In genomic region chr3:66039590-66039887, GRCh38 we compare ENCODE assay signal across 8 cellular contexts. TPM values are rescaled to one million over a fixed set of nuclear protein-coding genes. Genes with fewer than 3 reads are reported as not detected.
DNase-seq lines count a peak whose midpoint lies in the region; ATAC-seq, FAIRE-seq and TF ChIP-seq lines count a peak whose summit lies in the region.

No MANE protein-coding gene starts in this region.

- H3K4me1 ChIP-seq in K562 (replicated peaks in 1 of 2; ENCODE audit: control insufficient read depth in 2 of 2, insufficient read depth in 2 of 2, low read length in 2 of 2): peaks cover 0 to 25% of the 10 kb centered on the region in 2 experiments; a peak in 2 of 5 replicates

- no peak overlapping the region for H3K27ac Mint-ChIP-seq in activated CD4-positive, alpha-beta T cell treated with anti-CD3 and anti-CD28 coated beads, Interleukin-2, amount 10 ng/mL, durations not matched to agents 24 days and 14 days
- H3K27ac Mint-ChIP-seq in stimulated activated memory B cell treated with anti-CD40 and anti-IgM and Interleukin-4, amounts not matched to agents 10 μg/mL and 1 μg/mL and 100 μg/mL, for 72 hours: no peak overlapping the region
- H3K27ac Mint-ChIP-seq in immature natural killer cell: no peak overlapping the region

- no peaks in the 10 kb centered on the region for H3K36me3 ChIP-seq in K562 (ENCODE audit: control insufficient read depth, insufficient read depth, low read length)

- H3K36me3 Mint-ChIP-seq in activated CD4-positive, alpha-beta T cell treated with anti-CD3 and anti-CD28 coated beads, Interleukin-2, amount 10 ng/mL, durations not matched to agents 24 days and 14 days (ENCODE audit: low read depth): peaks cover 2% of the 10 kb centered on the region
- H3K36me3 Mint-ChIP-seq in stimulated activated memory B cell treated with anti-CD40 and anti-IgM and Interleukin-4, amounts not matched to agents 10 μg/mL and 1 μg/mL and 100 μg/mL, for 72 hours: no peaks in the 10 kb centered on the region
- no peaks in the 10 kb centered on the region for H3K36me3 Mint-ChIP-seq in immature natural killer cell

- CTCF ChIA-PET in K562 (lab: Yijun Ruan, JAX; ENCODE audit: low intra/inter-chr PET ratio): no interaction called here

- intact Hi-C loops in activated CD4-positive, alpha-beta T cell treated with anti-CD3 and anti-CD28 coated beads, Interleukin-2, amount 10 ng/mL, durations not matched to agents 24 days and 14 days (cut with micrococcal nuclease): loop anchor here (10.0 kb wide), 1 partner anchor 265 kb away; no protein-coding TSS in a partner anchor
- intact Hi-C loops in K562 (cut with micrococcal nuclease): no loop called here

- in situ Hi-C loops in K562 (cut with MboI): no loop called here

- H3K27me3 ChIP-seq in K562 (ENCODE audit: control insufficient read depth in 2 of 2, insufficient read depth in 2 of 2, low read length in 2 of 2): peaks cover 2 to 30% of the 10 kb centered on the region in 2 experiments; a peak in 3 of 5 replicates

- no peak overlapping the region for H3K4me2 ChIP-seq in K562 (ENCODE audit: insufficient read depth, low read length)

- H3K9me3 Mint-ChIP-seq in activated CD4-positive, alpha-beta T cell treated with anti-CD3 and anti-CD28 coated beads, Interleukin-2, amount 10 ng/mL, durations not matched to agents 24 days and 14 days: no peaks in the 10 kb centered on the region
- no peaks in the 10 kb centered on the region for H3K9me3 Mint-ChIP-seq in stimulated activated memory B cell treated with anti-CD40 and anti-IgM and Interleukin-4, amounts not matched to agents 10 μg/mL and 1 μg/mL and 100 μg/mL, for 72 hours
- H3K9me3 Mint-ChIP-seq in immature natural killer cell: no peaks in the 10 kb centered on the region

- H3K4me3 Mint-ChIP-seq in activated CD4-positive, alpha-beta T cell treated with anti-CD3 and anti-CD28 coated beads, Interleukin-2, amount 10 ng/mL, durations not matched to agents 24 days and 14 days: peak overlapping the region; percentile 68
- H3K4me3 Mint-ChIP-seq in stimulated activated memory B cell treated with anti-CD40 and anti-IgM and Interleukin-4, amounts not matched to agents 10 μg/mL and 1 μg/mL and 100 μg/mL, for 72 hours: peak overlapping the region; percentile 39
- no peak overlapping the region for H3K4me3 Mint-ChIP-seq in immature natural killer cell

- no peak for TF ChIP-seq EP300 in K562 (IDR thresholded peaks at IDR 0.05; ENCODE audit: low read length)

- WGBS in K562 (ENCODE audit: insufficient coverage, low coverage, missing lambda C conversion rate): 2% methylated on average over 8 of the region's 20 CpGs

- BruUV-seq in K562 (replicated peaks; lab: Mats Ljungman, UMichigan): no TSS peak

- DNase-seq in activated CD4-positive, alpha-beta T cell treated with anti-CD3 and anti-CD28 coated beads, Interleukin-2, amount 10 ng/mL, durations not matched to agents 24 days and 14 days: no peak
- no peak for DNase-seq in activated CD4-positive, alpha-beta T cell treated with anti-CD3 and anti-CD28 coated beads, Interleukin-2, amount 50 U/mL, for 4 hours
- DNase-seq in K562 (ENCODE audit: extremely low read depth in 1 of 4, low spot score in 3 of 4) (peak; percentile 5 to 18 (median 16)), iPS-NIHi11 (ENCODE audit: low spot score) (peak; percentile 71), immature natural killer cell (no peak), ureter (ENCODE audit: low spot score) (no peak)
- no peak for DNase-seq in central memory CD4-positive, alpha-beta T cell

- H3K4me3 ChIP-seq in K562: no peak overlapping the region

- 0 out of 3 replicates have a peak, but pooled peaks have one; percentile 10 for ATAC-seq in K562
- no peak for ATAC-seq in stimulated activated memory B cell treated with anti-CD40 and anti-IgM and Interleukin-4, amounts not matched to agents 10 μg/mL and 1 μg/mL and 100 μg/mL, for 72 hours

- no peak for FAIRE-seq in K562 (lab: Jason Lieb, UNC)

- no peaks in the 10 kb centered on the region for H4K20me1 ChIP-seq in K562 (replicated peaks; ENCODE audit: control insufficient read depth, insufficient read depth, low read length)

- no peaks in the 10 kb centered on the region for H3K9me3 ChIP-seq in K562 (replicated peaks; ENCODE audit: control insufficient read depth, insufficient read depth, low read depth, low read length)

- peaks cover 9% of the 10 kb centered on the region for H3K4me1 Mint-ChIP-seq in activated CD4-positive, alpha-beta T cell treated with anti-CD3 and anti-CD28 coated beads, Interleukin-2, amount 10 ng/mL, durations not matched to agents 24 days and 14 days
- peaks cover 22% of the 10 kb centered on the region for H3K4me1 Mint-ChIP-seq in stimulated activated memory B cell treated with anti-CD40 and anti-IgM and Interleukin-4, amounts not matched to agents 10 μg/mL and 1 μg/mL and 100 μg/mL, for 72 hours
- H3K4me1 Mint-ChIP-seq in immature natural killer cell: peaks cover 0 to 1% of the 10 kb centered on the region in 2 donors

- no peaks in the 10 kb centered on the region for H3K79me2 ChIP-seq in K562 (ENCODE audit: control insufficient read depth, insufficient read depth, low read length)

- no peak overlapping the region for H3K9ac ChIP-seq in K562 (ENCODE audit: insufficient read depth in 1 of 2, low read depth in 2 of 2, low read length in 2 of 2)

- no peak for TF ChIP-seq CTCF in K562 (IDR thresholded peaks at IDR 0.05 in 2 of 3, conservative IDR thresholded peaks at IDR 0.05 in 1 of 3; ENCODE audit: insufficient read depth in 2 of 3, low read depth in 1 of 3, low read length in 3 of 3)

- 0 out of 2 replicates have a peak overlapping the region, but pooled peaks have one; percentile 66 for H2AFZ ChIP-seq in K562 (ENCODE audit: low read depth, low read length)

- peaks cover 63% of the 10 kb centered on the region for H3K27me3 Mint-ChIP-seq in activated CD4-positive, alpha-beta T cell treated with anti-CD3 and anti-CD28 coated beads, Interleukin-2, amount 10 ng/mL, durations not matched to agents 24 days and 14 days
- H3K27me3 Mint-ChIP-seq in stimulated activated memory B cell treated with anti-CD40 and anti-IgM and Interleukin-4, amounts not matched to agents 10 μg/mL and 1 μg/mL and 100 μg/mL, for 72 hours: peaks cover 63% of the 10 kb centered on the region
- H3K27me3 Mint-ChIP-seq in immature natural killer cell (ENCODE audit: low read depth in 3 of 3): peaks cover 20 to 30% (median 21%) of the 10 kb centered on the region in 3 donors

- POLR2A ChIA-PET in K562 (lab: Yijun Ruan, JAX): no interaction called here

- no peak for TF ChIP-seq RAD21 in K562 (CRISPR knock-in tag; conservative IDR thresholded peaks at IDR 0.05 in 1 of 2, IDR thresholded peaks at IDR 0.05 in 1 of 2)

- H3K9me1 ChIP-seq in K562 (ENCODE audit: control insufficient read depth, insufficient read depth, low read length): no peaks in the 10 kb centered on the region

- H3K27ac ChIP-seq in K562 (ENCODE audit: extremely low read depth, low read depth, low read length): no peak overlapping the region

- TF ChIP-seq POLR2A in K562 (conservative IDR thresholded peaks at IDR 0.05): no peak

TF ChIP-seq in K562, 482 proteins besides CTCF, POLR2A, EP300 and RAD21:
- peak; percentile 38; the same call in 1 of the 2 replicates for TF ChIP-seq EGR1 (conservative IDR thresholded peaks at IDR 0.05)
- no peak for TF ChIP-seq FOS (IDR thresholded peaks at IDR 0.05; ENCODE audit: extremely low read depth, insufficient read length)

RNA-seq across cellular contexts. Expression of gene MAGI1, which starts 0.8 kb away (rescaled TPM):
- total RNA-seq in activated CD4-positive, alpha-beta T cell treated with anti-CD3 and anti-CD28 coated beads, Interleukin-2, amount 10 ng/mL, durations not matched to agents 24 days and 14 days: 2.0 and 2.2 TPM in 2 replicates
- total RNA-seq in K562 (2011; cell fraction: chromatin; rRNA removed; ENCODE audit: low replicate concordance): 118 and 129 TPM in 2 replicates
- 29.7 and 44.5 TPM in 2 replicates for total RNA-seq in K562 (2011; cell fraction: nucleolus; rRNA removed)
- 46.4 and 50.0 TPM in 2 replicates for total RNA-seq in K562 (2011; cell fraction: nucleoplasm; rRNA removed)
- 42.5 and 42.9 TPM in 2 replicates for total RNA-seq in K562 (2014; rRNA removed)
- 50.0 and 50.9 TPM in 2 replicates for total RNA-seq in K562 (2014; rRNA removed; fragmentation: Illumina TruSeq; extraction: Trizol)
- total RNA-seq in K562 (2015; rRNA removed; fragmentation: Illumina TruSeq; extraction: Trizol): 56.7 and 59.4 TPM in 2 replicates
- 45.7 and 46.3 TPM in 2 replicates for total RNA-seq in K562 (2021)
- polyA plus RNA-seq in K562 (2011; rRNA removed): 14.2 and 30.7 TPM in 2 replicates
- polyA plus RNA-seq in K562 (2011; cell fraction: cytosol; rRNA removed): 7.0 and 13.7 TPM in 2 replicates
- 18.0 and 30.3 TPM in 2 replicates for polyA plus RNA-seq in K562 (2011; cell fraction: nucleus; rRNA removed)
- 20.9 and 48.2 TPM in 2 replicates for polyA plus RNA-seq in K562 (2012)
- polyA plus RNA-seq in K562 (2014; fragmentation: Illumina TruSeq; extraction: Trizol): 48.3 and 57.4 TPM in 2 replicates
- 10 to 100 TPM in 1 of 2 experiments, 1 to 10 TPM in 1; 7.8 to 16.2 TPM for polyA plus RNA-seq in K562 (2014; fragmentation: Nextera tagmentation; extraction: Ambion mirVana)
- polyA plus RNA-seq in K562 (2014; rRNA removed): 43.2 and 44.2 TPM in 2 replicates
- 51.0 and 87.9 TPM in 2 replicates for polyA minus RNA-seq in K562 (2011; rRNA and poly(A)+ RNA removed)
- polyA minus RNA-seq in K562 (2011; cell fraction: cytosol; rRNA and poly(A)+ RNA removed): 8.2 and 16.8 TPM in 2 replicates
- polyA minus RNA-seq in K562 (2011; cell fraction: nucleus; rRNA and poly(A)+ RNA removed): 32.5 and 41.9 TPM in 2 replicates
- polyA plus RNA-seq in immature natural killer cell: not detected
- total RNA-seq in ureter: 45.5 TPM

Comparison
In these comparisons a context has a peak if more than half of its experiments do, and no peak if none do; other contexts are left out.
1. DNase-seq: peak in K562 (4 of 4) and iPS-NIHi11 (single experiment); none in activated CD4-positive, alpha-beta T cell treated with anti-CD3 and anti-CD28 coated beads, Interleukin-2, amount 10 ng/mL, durations not matched to agents 24 days and 14 days (single experiment), activated CD4-positive, alpha-beta T cell treated with anti-CD3 and anti-CD28 coated beads, Interleukin-2, amount 50 U/mL, for 4 hours (0 of 2), immature natural killer cell (0 of 3), ureter (single experiment) and central memory CD4-positive, alpha-beta T cell (single experiment).
2. H3K4me3 Mint-ChIP-seq: peak in activated CD4-positive, alpha-beta T cell treated with anti-CD3 and anti-CD28 coated beads, Interleukin-2, amount 10 ng/mL, durations not matched to agents 24 days and 14 days (single experiment) and stimulated activated memory B cell treated with anti-CD40 and anti-IgM and Interleukin-4, amounts not matched to agents 10 μg/mL and 1 μg/mL and 100 μg/mL, for 72 hours (single experiment); none in immature natural killer cell (0 of 5).